ENCODE assay signal across 12 cellular contexts in genomic region chr17:29190039-29190438, GRCh38. TPM values are rescaled to one million over a fixed set of nuclear protein-coding genes. Genes with fewer than 3 reads are reported as not detected.
DNase-seq lines count a peak whose midpoint lies in the region.
"Had no signal": no experiment of that assay in that cellular context is flagged by ENCODE, and none has a peak within 500 bp of the region (broad histone marks: within the 10 kb centered on the region; RNA-seq: fewer than 3 reads in every experiment).

No MANE protein-coding gene starts in this region.

- DNase-seq in activated effector memory CD4-positive, alpha-beta T cell treated with anti-CD3 and anti-CD28 coated beads, Interleukin-2, amount 50 U/mL, for 16 hours: peak; percentile 13
- no peak for DNase-seq in activated effector memory CD4-positive, alpha-beta T cell treated with Interleukin-2 at 50 U/mL for 16 hours
- DNase-seq in NCI-H510A (lab: John Stamatoyannopoulos, UW): peak; percentile 32
- DNase-seq in mesenteric fat pad (ENCODE audit: low spot score): peak; percentile 12
- DNase-seq in DMS153 treated with DMSO at 0.1 percent for 48 hours (lab: John Stamatoyannopoulos, UW; ENCODE audit: unreplicated experiment): no peak
- no peak for DNase-seq in RPMI8226
- DNase-seq in NCI-H1417 treated with DMSO at 0.1 percent for 48 hours (lab: John Stamatoyannopoulos, UW): no peak
- DNase-seq: BE2C; CD4-positive, alpha-beta memory T cell; GM23248 had no signal

RNA-seq across cellular contexts. Expression of gene MYO18A, which starts 9.8 kb away (rescaled TPM):
- 48.6 TPM for total RNA-seq in mesenteric fat pad

RNA-seq across cellular contexts. Expression of gene CRYBA1, which starts 56.6 kb away (rescaled TPM):
- not detected for total RNA-seq in mesenteric fat pad
- total RNA-seq: CD4-positive, alpha-beta memory T cell; G401; GM12878; GM23248 had no signal

Comparison
In these comparisons a context has a peak if more than half of its experiments do, and no peak if none do; other contexts are left out.
1. DNase-seq: peak in activated effector memory CD4-positive, alpha-beta T cell treated with anti-CD3 and anti-CD28 coated beads, Interleukin-2, amount 50 U/mL, for 16 hours (single experiment), NCI-H510A (single experiment) and mesenteric fat pad (single experiment); none in activated effector memory CD4-positive, alpha-beta T cell treated with Interleukin-2 at 50 U/mL for 16 hours (single experiment), DMS153 treated with DMSO at 0.1 percent for 48 hours (single experiment), RPMI8226 (single experiment) and NCI-H1417 treated with DMSO at 0.1 percent for 48 hours (single experiment).